8 cellular contexts compared by ENCODE assay signal in the genomic region with DNA sequence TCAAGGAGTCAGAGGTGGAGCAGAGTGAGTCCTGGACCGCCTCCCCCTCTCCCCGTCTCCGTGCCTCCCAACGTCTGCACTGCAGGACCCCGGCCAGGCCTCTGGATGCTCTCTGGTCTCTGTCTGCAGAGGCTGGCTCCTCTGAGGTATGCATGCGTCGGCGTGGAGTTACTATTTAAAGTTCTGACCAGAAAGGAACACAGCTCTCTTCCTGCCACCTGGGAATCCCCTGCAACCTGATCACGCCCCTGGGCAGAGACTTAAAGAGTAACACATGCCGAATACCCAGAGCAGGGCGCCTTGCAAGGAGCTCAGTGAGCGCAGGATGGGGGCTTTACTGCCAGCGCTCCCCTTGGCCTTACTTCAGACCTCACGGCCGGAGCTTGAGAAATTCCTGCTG. TPM values are rescaled to one million over a fixed set of nuclear protein-coding genes. Genes with fewer than 3 reads are reported as not detected.
DNase-seq lines count a peak whose midpoint lies in the region; ATAC-seq and TF ChIP-seq lines count a peak whose summit lies in the region.

No MANE protein-coding gene starts in this region.

- intact Hi-C loops in esophagus muscularis mucosa (cut with DNase I): no loop called here

- peak overlapping the region in 1 of 4 donors; percentile 38 for H3K4me3 ChIP-seq in esophagus muscularis mucosa

- ATAC-seq in GM18867 (IDR thresholded peaks at IDR 0.05; ENCODE audit: unreplicated experiment) (peak; percentile 82), HG02970 (IDR thresholded peaks at IDR 0.05; ENCODE audit: low FRiP score, unreplicated experiment) (peak; percentile 74)

- H3K27ac ChIP-seq in esophagus muscularis mucosa (replicated peaks in 1 of 4): peak overlapping the region; percentile 56 to 66 (median 60)

- TF ChIP-seq POLR2A in esophagus muscularis mucosa (IDR thresholded peaks at IDR 0.05; ENCODE audit: low read depth): no peak

- H3K36me3 ChIP-seq in esophagus muscularis mucosa: peaks cover 35 to 83% (median 57%) of the 10 kb centered on the region in 4 donors

- no peaks in the 10 kb centered on the region for H3K27me3 ChIP-seq in esophagus muscularis mucosa

- DNase-seq in activated CD4-positive, alpha-beta T cell treated with anti-CD3 and anti-CD28 coated beads for 1 hour: peak; percentile 40
- no peak for DNase-seq in esophagus muscularis mucosa (ENCODE audit: extremely low spot score)
- DNase-seq in stimulated activated CD4-positive, alpha-beta T cell treated with anti-CD3 and anti-CD28 coated beads, Interleukin-15, amount 100 ng/mL, for 24 hours: peak; percentile 79
- no peak for DNase-seq in Kasumi-1 (lab: John Stamatoyannopoulos, UW)
- no peak for DNase-seq in SIG-M5 treated with dmso at 0.1 percent for 504 hours (lab: John Stamatoyannopoulos, UW; ENCODE audit: unreplicated experiment)
- DNase-seq in LoVo (ENCODE audit: low spot score): no peak

- 4% methylated on average over 7 of the region's 15 CpGs for WGBS in esophagus muscularis mucosa

- H3K4me1 ChIP-seq in esophagus muscularis mucosa: peaks cover 57 to 67% (median 62%) of the 10 kb centered on the region in 4 donors

- no peaks in the 10 kb centered on the region for H3K9me3 ChIP-seq in esophagus muscularis mucosa

- no peak for TF ChIP-seq CTCF in esophagus muscularis mucosa (IDR thresholded peaks at IDR 0.05)

- TF ChIP-seq EP300 in esophagus muscularis mucosa (IDR thresholded peaks at IDR 0.05): no peak

RNA-seq across cellular contexts. Expression of a gene that starts 16.0 kb away (rescaled TPM):
- total RNA-seq in esophagus muscularis mucosa: 100 to 1,000 TPM; 232 to 442 (median 374) TPM

Comparison
In these comparisons a context has a peak if more than half of its experiments do, and no peak if none do; other contexts are left out.
1. DNase-seq: peak in activated CD4-positive, alpha-beta T cell treated with anti-CD3 and anti-CD28 coated beads for 1 hour (single experiment) and stimulated activated CD4-positive, alpha-beta T cell treated with anti-CD3 and anti-CD28 coated beads, Interleukin-15, amount 100 ng/mL, for 24 hours (single experiment); none in esophagus muscularis mucosa (single experiment), Kasumi-1 (0 of 2), SIG-M5 treated with dmso at 0.1 percent for 504 hours (single experiment) and LoVo (single experiment).